23 cellular contexts compared by ENCODE assay signal in the genomic region with DNA sequence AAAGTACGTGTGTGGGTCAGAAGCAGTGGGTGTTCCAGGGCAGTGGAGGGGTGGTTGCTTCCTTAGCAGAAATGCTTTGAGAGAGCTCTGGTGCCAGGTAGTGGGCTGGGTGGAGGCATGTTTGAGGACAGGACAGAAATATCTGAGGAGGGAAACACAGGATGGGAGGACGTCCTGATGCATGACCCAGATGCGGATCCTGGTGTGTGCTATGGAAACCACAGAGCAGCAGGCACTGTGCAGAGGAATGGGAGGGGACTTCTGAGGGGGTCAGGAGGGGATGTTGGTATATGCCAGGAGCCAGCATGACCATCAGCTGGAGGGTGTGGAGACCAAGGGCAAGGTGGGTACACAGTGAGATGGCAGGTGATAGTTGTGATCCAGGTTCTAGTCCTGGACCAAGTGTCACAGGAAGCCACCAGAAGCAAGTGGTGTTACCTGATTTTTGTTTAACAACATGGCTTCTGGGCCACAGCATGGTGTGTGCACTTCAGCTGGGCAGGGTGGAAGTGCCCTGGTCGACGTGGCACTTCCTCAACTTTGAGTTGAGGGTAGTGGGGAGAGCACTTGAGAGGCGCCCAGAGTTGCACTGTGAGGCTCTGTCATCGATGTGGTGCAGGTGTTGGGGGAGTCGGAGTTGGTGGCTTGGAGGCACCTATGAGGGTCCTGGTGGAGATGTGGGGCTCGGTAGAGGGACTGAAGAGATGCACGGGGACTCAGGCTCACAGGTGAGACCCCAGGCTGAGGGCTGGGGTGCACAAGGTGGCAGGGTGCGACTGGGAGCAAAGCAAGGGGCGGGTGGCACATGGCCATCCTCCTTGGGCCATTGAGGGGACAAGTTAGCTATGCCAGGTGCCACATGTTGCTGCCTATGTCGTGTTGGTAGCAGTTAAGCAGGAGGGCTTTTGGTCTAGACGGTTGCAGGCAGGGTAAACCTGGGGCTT. TPM values are rescaled to one million over a fixed set of nuclear protein-coding genes. Genes with fewer than 3 reads are reported as not detected.
DNase-seq lines count a peak whose midpoint lies in the region; ATAC-seq and TF ChIP-seq lines count a peak whose summit lies in the region.
"Had no signal": no experiment of that assay in that cellular context is flagged by ENCODE, and none has a peak within 500 bp of the region (broad histone marks: within the 10 kb centered on the region; RNA-seq: fewer than 3 reads in every experiment).

No MANE protein-coding gene starts in this region.

- peaks cover 45% of the 10 kb centered on the region for H3K36me3 ChIP-seq in CD8-positive, alpha-beta T cell (ENCODE audit: insufficient read depth, low read length)

- H3K4me3 Mint-ChIP-seq in activated CD4-positive, alpha-beta T cell treated with anti-CD3 and anti-CD28 coated beads, Interleukin-2, amount 10 ng/mL, durations not matched to agents 24 days and 14 days: no peak overlapping the region
- H3K4me3 Mint-ChIP-seq in activated CD4-positive, alpha-beta T cell treated with anti-CD3 and anti-CD28 coated beads, Interleukin-2, amount 10 ng/mL, durations not matched to agents 7 days and 5 days: no peak overlapping the region
- H3K4me3 Mint-ChIP-seq in CD8-positive, alpha-beta T cell: peak overlapping the region; percentile 59
- peak overlapping the region; percentile 78 for H3K4me3 Mint-ChIP-seq in central memory CD8-positive, alpha-beta T cell
- H3K4me3 Mint-ChIP-seq in naive thymus-derived CD8-positive, alpha-beta T cell: peak overlapping the region in 6 of 10 donors; percentile 11 to 78 (median 45)
- H3K4me3 Mint-ChIP-seq: activated CD4-positive, alpha-beta T cell treated with anti-CD3 and anti-CD28 coated beads for 36 hours; activated naive CD8-positive, alpha-beta T cell had no signal

- peaks cover 57% of the 10 kb centered on the region for H3K36me3 Mint-ChIP-seq in activated CD4-positive, alpha-beta T cell treated with anti-CD3 and anti-CD28 coated beads, Interleukin-2, amount 10 ng/mL, durations not matched to agents 24 days and 14 days (ENCODE audit: low read depth)
- H3K36me3 Mint-ChIP-seq in activated CD4-positive, alpha-beta T cell treated with anti-CD3 and anti-CD28 coated beads, Interleukin-2, amount 10 ng/mL, durations not matched to agents 7 days and 5 days (ENCODE audit: low read depth): peaks cover 53% of the 10 kb centered on the region
- peaks cover 73% of the 10 kb centered on the region for H3K36me3 Mint-ChIP-seq in CD8-positive, alpha-beta T cell
- H3K36me3 Mint-ChIP-seq in central memory CD8-positive, alpha-beta T cell (ENCODE audit: insufficient read depth): peaks cover 50% of the 10 kb centered on the region
- peaks cover 10 to 75% (median 24%) of the 10 kb centered on the region in 3 donors for H3K36me3 Mint-ChIP-seq in naive thymus-derived CD8-positive, alpha-beta T cell

- no peak overlapping the region for H3K4me3 ChIP-seq in CD8-positive, alpha-beta T cell (ENCODE audit: low read depth, low read length)
- H3K4me3 ChIP-seq: body of pancreas, psoas muscle, tibial artery had no signal

- H3K27ac ChIP-seq in CD8-positive, alpha-beta T cell (ENCODE audit: low read depth, low read length): no peak overlapping the region
- H3K27ac ChIP-seq: 22Rv1, body of pancreas, C4-2B, psoas muscle, RWPE1, tibial artery had no signal

- H3K27me3 ChIP-seq in CD8-positive, alpha-beta T cell (ENCODE audit: insufficient read depth, low read length): no peaks in the 10 kb centered on the region
- H3K27me3 ChIP-seq: body of pancreas, tibial artery had no signal

- POLR2A ChIA-PET in activated CD4-positive, alpha-beta T cell treated with anti-CD3 and anti-CD28 coated beads, Interleukin-2, amount 10 ng/mL, durations not matched to agents 7 days and 5 days (lab: Charles Lee): no interaction called here
- POLR2A ChIA-PET in CD8-positive, alpha-beta T cell (lab: Charles Lee): no interaction called here
- POLR2A ChIA-PET in naive thymus-derived CD8-positive, alpha-beta T cell (lab: Charles Lee): interaction anchor here (0.6 kb wide), 1 partner anchor 14 kb away, joined by 3 read pairs; no protein-coding TSS in a partner anchor

- DNase-seq in activated CD4-positive, alpha-beta T cell treated with anti-CD3 and anti-CD28 coated beads, Interleukin-2, amount 10 ng/mL, durations not matched to agents 24 days and 14 days: no peak
- no peak for DNase-seq in activated CD4-positive, alpha-beta T cell treated with anti-CD3 and anti-CD28 coated beads, Interleukin-2, amount 10 ng/mL, durations not matched to agents 7 days and 5 days
- DNase-seq in CD8-positive, alpha-beta T cell: peak in 1 of 7 experiments; percentile 38
- DNase-seq in central memory CD8-positive, alpha-beta T cell (ENCODE audit: low spot score in 2 of 2): peak in 1 of 2 donors; percentile 44
- DNase-seq in naive thymus-derived CD8-positive, alpha-beta T cell: no peak
- DNase-seq in kidney tubule cell (ENCODE audit: low spot score): no peak
- DNase-seq in HPDE6-E6E7 (ENCODE audit: extremely low spot score): no peak
- no peak for DNase-seq in sciatic nerve (ENCODE audit: low spot score)
- DNase-seq: activated CD4-positive, alpha-beta T cell treated with anti-CD3 and anti-CD28 coated beads for 36 hours; body of pancreas; EL; erythroblast; Kasumi-1; MV-4-11; NCI-H1436 treated with DMSO at 0.1 percent for 48 hours; NCI-H446 treated with DMSO at 0.1 percent for 48 hours; nucleus accumbens; psoas muscle had no signal

- intact Hi-C loops in activated CD4-positive, alpha-beta T cell treated with anti-CD3 and anti-CD28 coated beads, Interleukin-2, amount 10 ng/mL, durations not matched to agents 24 days and 14 days (cut with micrococcal nuclease): no loop called here
- intact Hi-C loops in CD8-positive, alpha-beta T cell (cut with DNase I, micrococcal nuclease): no loop called here
- intact Hi-C loops in sciatic nerve (cut with DNase I): loop anchor here (2.0 kb wide), 1 partner anchor 29 kb away; the partner anchor contains the start of genes RANBP1 and TRMT2A

- CTCF ChIA-PET in activated CD4-positive, alpha-beta T cell treated with anti-CD3 and anti-CD28 coated beads, Interleukin-2, amount 10 ng/mL, durations not matched to agents 7 days and 5 days (lab: Charles Lee): no interaction called here
- CTCF ChIA-PET in CD8-positive, alpha-beta T cell (lab: Charles Lee): no interaction called here

- peak; percentile 52 for ATAC-seq in CD8-positive, alpha-beta T cell
- peak; percentile 63 for ATAC-seq in central memory CD8-positive, alpha-beta T cell (replicated peaks; ENCODE audit: extremely low read depth, poor library complexity, severe bottlenecking)
- ATAC-seq in naive thymus-derived CD8-positive, alpha-beta T cell: no peak
- no peak for ATAC-seq in sciatic nerve
- ATAC-seq: activated CD4-positive, alpha-beta T cell treated with anti-CD3 and anti-CD28 coated beads for 36 hours; body of pancreas; psoas muscle had no signal

- peaks cover 24% of the 10 kb centered on the region for H3K4me1 Mint-ChIP-seq in activated CD4-positive, alpha-beta T cell treated with anti-CD3 and anti-CD28 coated beads, Interleukin-2, amount 10 ng/mL, durations not matched to agents 24 days and 14 days
- peaks cover 35% of the 10 kb centered on the region for H3K4me1 Mint-ChIP-seq in activated CD4-positive, alpha-beta T cell treated with anti-CD3 and anti-CD28 coated beads, Interleukin-2, amount 10 ng/mL, durations not matched to agents 7 days and 5 days
- peaks cover 86% of the 10 kb centered on the region for H3K4me1 Mint-ChIP-seq in CD8-positive, alpha-beta T cell (ENCODE audit: low read depth)
- peaks cover 97% of the 10 kb centered on the region for H3K4me1 Mint-ChIP-seq in central memory CD8-positive, alpha-beta T cell
- peaks cover 29 to 80% (median 72%) of the 10 kb centered on the region in 4 donors for H3K4me1 Mint-ChIP-seq in naive thymus-derived CD8-positive, alpha-beta T cell

- TF ChIP-seq CTCF in CD8-positive, alpha-beta T cell (IDR thresholded peaks at IDR 0.05): no peak

- peak overlapping the region; percentile 58 for H3K27ac Mint-ChIP-seq in activated CD4-positive, alpha-beta T cell treated with anti-CD3 and anti-CD28 coated beads, Interleukin-2, amount 10 ng/mL, durations not matched to agents 24 days and 14 days
- H3K27ac Mint-ChIP-seq in activated CD4-positive, alpha-beta T cell treated with anti-CD3 and anti-CD28 coated beads, Interleukin-2, amount 10 ng/mL, durations not matched to agents 7 days and 5 days: no peak overlapping the region
- H3K27ac Mint-ChIP-seq in CD8-positive, alpha-beta T cell: peak overlapping the region; percentile 91
- peak overlapping the region; percentile 77 for H3K27ac Mint-ChIP-seq in central memory CD8-positive, alpha-beta T cell (ENCODE audit: low read depth)
- H3K27ac Mint-ChIP-seq in naive thymus-derived CD8-positive, alpha-beta T cell: peak overlapping the region in 8 of 10 donors; percentile 63 to 85 (median 77)
- H3K27ac Mint-ChIP-seq: activated CD4-positive, alpha-beta T cell treated with anti-CD3 and anti-CD28 coated beads for 36 hours had no signal

- H3K27me3 Mint-ChIP-seq in activated CD4-positive, alpha-beta T cell treated with anti-CD3 and anti-CD28 coated beads, Interleukin-2, amount 10 ng/mL, durations not matched to agents 24 days and 14 days: no peaks in the 10 kb centered on the region
- H3K27me3 Mint-ChIP-seq in activated CD4-positive, alpha-beta T cell treated with anti-CD3 and anti-CD28 coated beads, Interleukin-2, amount 10 ng/mL, durations not matched to agents 7 days and 5 days: no peaks in the 10 kb centered on the region
- no peaks in the 10 kb centered on the region for H3K27me3 Mint-ChIP-seq in CD8-positive, alpha-beta T cell (ENCODE audit: low read depth)
- no peaks in the 10 kb centered on the region for H3K27me3 Mint-ChIP-seq in central memory CD8-positive, alpha-beta T cell
- H3K27me3 Mint-ChIP-seq in naive thymus-derived CD8-positive, alpha-beta T cell: no peaks in the 10 kb centered on the region
- H3K27me3 Mint-ChIP-seq: activated CD4-positive, alpha-beta T cell treated with anti-CD3 and anti-CD28 coated beads for 36 hours; activated naive CD8-positive, alpha-beta T cell had no signal

- H3K9me3 Mint-ChIP-seq in activated CD4-positive, alpha-beta T cell treated with anti-CD3 and anti-CD28 coated beads, Interleukin-2, amount 10 ng/mL, durations not matched to agents 24 days and 14 days: no peaks in the 10 kb centered on the region
- H3K9me3 Mint-ChIP-seq in activated CD4-positive, alpha-beta T cell treated with anti-CD3 and anti-CD28 coated beads, Interleukin-2, amount 10 ng/mL, durations not matched to agents 7 days and 5 days: no peaks in the 10 kb centered on the region
- no peaks in the 10 kb centered on the region for H3K9me3 Mint-ChIP-seq in CD8-positive, alpha-beta T cell
- H3K9me3 Mint-ChIP-seq in central memory CD8-positive, alpha-beta T cell: no peaks in the 10 kb centered on the region
- H3K9me3 Mint-ChIP-seq in naive thymus-derived CD8-positive, alpha-beta T cell: no peaks in the 10 kb centered on the region

- no peaks in the 10 kb centered on the region for H3K9me3 ChIP-seq in CD8-positive, alpha-beta T cell (ENCODE audit: low read length)
- H3K9me3 ChIP-seq: body of pancreas, psoas muscle, tibial artery had no signal

- H3K4me1 ChIP-seq in CD8-positive, alpha-beta T cell (ENCODE audit: insufficient read depth, low read length): peaks cover 48% of the 10 kb centered on the region

RNA-seq across cellular contexts. Expression of gene DGCR8, which starts 7.5 kb away (rescaled TPM):
- 73.2 and 74.2 TPM in 2 replicates for total RNA-seq in activated CD4-positive, alpha-beta T cell treated with anti-CD3 and anti-CD28 coated beads, Interleukin-2, amount 10 ng/mL, durations not matched to agents 24 days and 14 days
- total RNA-seq in activated CD4-positive, alpha-beta T cell treated with anti-CD3 and anti-CD28 coated beads, Interleukin-2, amount 10 ng/mL, durations not matched to agents 7 days and 5 days: 10 to 100 TPM; 51.2 to 54.5 TPM
- 10 to 100 TPM; 16.9 to 22.1 TPM for total RNA-seq in CD8-positive, alpha-beta T cell
- 10 to 100 TPM; 51.3 to 53.3 TPM for total RNA-seq in naive thymus-derived CD8-positive, alpha-beta T cell
- 1 to 10 TPM; 4.0 to 6.0 (median 4.4) TPM for polyA plus RNA-seq in naive thymus-derived CD8-positive, alpha-beta T cell
- total RNA-seq in sciatic nerve: 37.6 TPM

RNA-seq across cellular contexts. Expression of gene RANBP1, which starts 28.3 kb away (rescaled TPM):
- total RNA-seq in activated CD4-positive, alpha-beta T cell treated with anti-CD3 and anti-CD28 coated beads, Interleukin-2, amount 10 ng/mL, durations not matched to agents 24 days and 14 days: 488 and 500 TPM in 2 replicates
- 100 to 1,000 TPM; 229 to 234 TPM for total RNA-seq in activated CD4-positive, alpha-beta T cell treated with anti-CD3 and anti-CD28 coated beads, Interleukin-2, amount 10 ng/mL, durations not matched to agents 7 days and 5 days
- 10 to 100 TPM; 61.5 to 66.2 TPM for total RNA-seq in CD8-positive, alpha-beta T cell
- total RNA-seq in naive thymus-derived CD8-positive, alpha-beta T cell: 10 to 100 TPM; 64.0 to 67.0 TPM
- 100 to 1,000 TPM in 1 of 3 donors, 10 to 100 TPM in 2; 72.5 to 106 (median 92.7) TPM for polyA plus RNA-seq in naive thymus-derived CD8-positive, alpha-beta T cell
- total RNA-seq in sciatic nerve: 58.8 TPM

RNA-seq across cellular contexts. Expression of gene TRMT2A, which starts 29.4 kb away (rescaled TPM):
- 125 and 135 TPM in 2 replicates for total RNA-seq in activated CD4-positive, alpha-beta T cell treated with anti-CD3 and anti-CD28 coated beads, Interleukin-2, amount 10 ng/mL, durations not matched to agents 24 days and 14 days
- 10 to 100 TPM; 85.5 to 91.4 TPM for total RNA-seq in activated CD4-positive, alpha-beta T cell treated with anti-CD3 and anti-CD28 coated beads, Interleukin-2, amount 10 ng/mL, durations not matched to agents 7 days and 5 days
- total RNA-seq in CD8-positive, alpha-beta T cell: 10 to 100 TPM; 57.8 to 62.8 TPM
- 100 to 1,000 TPM; 120 to 123 TPM for total RNA-seq in naive thymus-derived CD8-positive, alpha-beta T cell
- 10 to 100 TPM; 24.8 to 36.8 (median 32.5) TPM for polyA plus RNA-seq in naive thymus-derived CD8-positive, alpha-beta T cell
- total RNA-seq in sciatic nerve: 46.8 TPM

RNA-seq across cellular contexts. Expression of gene ZDHHC8, which starts 44.0 kb away (rescaled TPM):
- 95.2 and 100 TPM in 2 replicates for total RNA-seq in activated CD4-positive, alpha-beta T cell treated with anti-CD3 and anti-CD28 coated beads, Interleukin-2, amount 10 ng/mL, durations not matched to agents 24 days and 14 days
- total RNA-seq in activated CD4-positive, alpha-beta T cell treated with anti-CD3 and anti-CD28 coated beads, Interleukin-2, amount 10 ng/mL, durations not matched to agents 7 days and 5 days: 10 to 100 TPM; 57.9 to 58.9 TPM
- 10 to 100 TPM; 39.3 to 43.4 TPM for total RNA-seq in CD8-positive, alpha-beta T cell
- 10 to 100 TPM; 93.5 to 99.2 TPM for total RNA-seq in naive thymus-derived CD8-positive, alpha-beta T cell
- 1 to 10 TPM; 1.4 to 4.6 (median 2.6) TPM for polyA plus RNA-seq in naive thymus-derived CD8-positive, alpha-beta T cell
- total RNA-seq in sciatic nerve: 143 TPM

Comparison
In these comparisons a context has a peak if more than half of its experiments do, and no peak if none do; other contexts are left out.
1. H3K4me3 Mint-ChIP-seq: peak in CD8-positive, alpha-beta T cell (single experiment), central memory CD8-positive, alpha-beta T cell (single experiment) and naive thymus-derived CD8-positive, alpha-beta T cell (6 of 10); none in activated CD4-positive, alpha-beta T cell treated with anti-CD3 and anti-CD28 coated beads, Interleukin-2, amount 10 ng/mL, durations not matched to agents 24 days and 14 days (single experiment) and activated CD4-positive, alpha-beta T cell treated with anti-CD3 and anti-CD28 coated beads, Interleukin-2, amount 10 ng/mL, durations not matched to agents 7 days and 5 days (single experiment).
2. ATAC-seq: peak in CD8-positive, alpha-beta T cell (single experiment) and central memory CD8-positive, alpha-beta T cell (single experiment); none in naive thymus-derived CD8-positive, alpha-beta T cell (0 of 2) and sciatic nerve (single experiment).